8 cellular contexts compared by ENCODE assay signal in the genomic region with DNA sequence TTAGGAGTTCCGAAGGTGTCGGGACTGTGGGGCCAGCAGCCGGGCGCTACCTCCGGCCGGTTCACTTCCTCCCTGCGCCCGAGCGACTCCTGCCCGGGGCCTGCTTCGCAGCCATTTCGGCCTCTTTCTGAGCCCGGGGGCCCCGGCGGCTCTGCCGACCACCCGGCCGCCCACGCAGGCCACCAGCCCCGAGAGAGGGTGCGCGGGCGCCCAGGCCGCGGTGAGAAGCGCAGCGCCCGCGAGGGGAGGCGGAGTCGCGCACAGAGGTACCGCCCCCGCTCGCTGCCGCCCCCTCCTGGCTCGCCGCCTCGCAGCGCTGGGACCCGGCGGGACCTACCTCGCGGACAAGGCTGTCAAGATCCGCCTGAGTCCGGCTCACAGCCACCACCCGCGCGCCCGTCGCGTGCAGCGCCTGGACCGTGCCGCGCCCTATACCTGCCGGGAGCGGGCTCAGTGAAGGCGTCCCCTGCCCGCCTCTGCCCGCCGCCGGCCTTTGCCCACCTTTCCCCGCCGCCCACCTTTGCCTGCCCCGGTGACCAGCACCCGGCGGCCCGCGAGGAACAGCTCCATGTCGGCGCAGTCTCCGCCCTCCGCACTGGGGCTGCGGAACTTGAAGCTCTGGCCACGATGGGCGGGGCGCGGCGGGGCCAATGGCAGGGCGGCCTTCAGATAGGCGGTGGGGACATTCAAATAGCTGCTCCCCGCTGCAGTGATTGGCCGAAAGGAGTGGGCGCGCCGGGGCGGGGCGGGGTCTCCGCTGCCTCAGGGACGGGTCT. TPM values are rescaled to one million over a fixed set of nuclear protein-coding genes. Genes with fewer than 3 reads are reported as not detected.
DNase-seq lines count a peak whose midpoint lies in the region; ATAC-seq and TF ChIP-seq lines count a peak whose summit lies in the region.

Gene DCXR, minus strand, starts transcription at position 585 of the 776 bp plus-strand sequence. Its CDS starts 15 bp downstream, at position 570.

- peak; percentile 91 for TF ChIP-seq CTCF in GM10266 (IDR thresholded peaks at IDR 0.05; ENCODE audit: control insufficient read depth, insufficient read depth, low read depth, missing control alignments)
- TF ChIP-seq CTCF in omental fat pad (IDR thresholded peaks at IDR 0.05): peak in 2 of 3 donors; percentile 2 to 32
- TF ChIP-seq CTCF in testis (IDR thresholded peaks at IDR 0.05): peak; percentile 63 to 71 (median 67)

- intact Hi-C loops in testis (cut with DNase I; ENCODE audit: low total_unique reads): loop anchor here (10.0 kb wide), 1 partner anchor 118 kb away; no protein-coding TSS in a partner anchor

- H3K36me3 Mint-ChIP-seq in activated naive CD4-positive, alpha-beta T cell treated with anti-CD3 and anti-CD28 coated beads, Interleukin-2, amount 50 U/mL, for 72 hours: no peaks in the 10 kb centered on the region

- ATAC-seq in HG02610 (IDR thresholded peaks at IDR 0.05; ENCODE audit: unreplicated experiment) (peak; percentile 91), omental fat pad (ENCODE audit: low FRiP score) (peak; percentile 94)
- ATAC-seq in activated naive CD4-positive, alpha-beta T cell treated with anti-CD3 and anti-CD28 coated beads, Interleukin-2, amount 50 U/mL, for 72 hours: peak; percentile 96

- DNase-seq in GM10266 (ENCODE audit: extremely low spot score) (peak; percentile 98), NCI-H1092 treated with DMSO at 0.1 percent for 48 hours (lab: John Stamatoyannopoulos, UW) (peak; percentile 95), SKM-1 (lab: John Stamatoyannopoulos, UW; ENCODE audit: unreplicated experiment) (peak; percentile 85), globus pallidus (ENCODE audit: low spot score) (peak; percentile 96), omental fat pad (ENCODE audit: low spot score) (peak; percentile 90), testis (peak; percentile 99)
- DNase-seq in activated naive CD4-positive, alpha-beta T cell treated with anti-CD3 and anti-CD28 coated beads, Interleukin-2, amount 50 U/mL, for 72 hours (ENCODE audit: low spot score in 2 of 2): peak; percentile 97 to 98

- H3K27ac ChIP-seq in testis: peak within 1 kb of the TSS; percentile 89 to 97

- 0 to 1% methylated on average over 9 to 67 of the region's 91 CpGs for WGBS in testis, 2 donors

- H3K27me3 ChIP-seq in testis: no peaks in the 10 kb centered on the region

- no peaks in the 10 kb centered on the region for H3K9me3 ChIP-seq in testis

- peak; percentile 9 for TF ChIP-seq POLR2A in testis (IDR thresholded peaks at IDR 0.05)

- peak within 1 kb of the TSS; percentile 63 to 73 for H3K4me3 ChIP-seq in testis

- H3K4me1 ChIP-seq in testis: peaks cover 30% of the 10 kb centered on the region

- H3K36me3 ChIP-seq in testis (ENCODE audit: low read depth, missing control alignments): no peaks in the 10 kb centered on the region

- H3K9me3 Mint-ChIP-seq in activated naive CD4-positive, alpha-beta T cell treated with anti-CD3 and anti-CD28 coated beads, Interleukin-2, amount 50 U/mL, for 72 hours: no peaks in the 10 kb centered on the region

- H3K27ac Mint-ChIP-seq in activated naive CD4-positive, alpha-beta T cell treated with anti-CD3 and anti-CD28 coated beads, Interleukin-2, amount 50 U/mL, for 72 hours: peak within 1 kb of the TSS; percentile 63 to 71

RNA-seq across cellular contexts. Expression of gene DCXR, which starts in this region (rescaled TPM):
- total RNA-seq in activated naive CD4-positive, alpha-beta T cell treated with anti-CD3 and anti-CD28 coated beads, Interleukin-2, amount 50 U/mL, for 72 hours: 100 to 1,000 TPM in 1 of 2 donors, 10 to 100 TPM in 1; 85.5 to 128 TPM
- total RNA-seq in omental fat pad (100 to 1,000 TPM; 190 to 327 (median 225) TPM), testis (100 to 1,000 TPM; 134 to 188 TPM)
- polyA plus RNA-seq in testis (ENCODE audit: insufficient read depth, low read depth, low replicate concordance): 109 TPM

Comparison
In these comparisons a context has a peak if more than half of its experiments do, and no peak if none do; other contexts are left out.
1. Peak in every context shown above with its lines: DNase-seq, ATAC-seq, H3K4me3 ChIP-seq and H3K27ac ChIP-seq.
2. CTCF ChIP-seq: peak in every context shown above with its lines; median percentile 91 in GM10266; 67 in testis; 17 in omental fat pad.